ENCODE assay signal across 16 cellular contexts in genomic region chr11:30478923-30479322, GRCh38.
DNase-seq lines count a peak whose midpoint lies in the region; ATAC-seq and TF ChIP-seq lines count a peak whose summit lies in the region.
"Had no signal": no experiment of that assay in that cellular context is flagged by ENCODE, and none has a peak within 500 bp of the region (broad histone marks: within the 10 kb centered on the region; RNA-seq: fewer than 3 reads in every experiment).

No MANE protein-coding gene starts in this region.

- peak; percentile 44 for ATAC-seq in omental fat pad (ENCODE audit: low FRiP score)
- ATAC-seq in stimulated activated naive CD8-positive, alpha-beta T cell treated with anti-CD3 and anti-CD28 coated beads, Interleukin-15, Interleukin-2, amounts not matched to agents 100 U/mL and 50 U/mL, for 24 hours = no peak
- ATAC-seq: T-cell had no signal

- no peaks in the 10 kb centered on the region for H3K36me3 ChIP-seq in left ventricle myocardium inferior
- no peaks in the 10 kb centered on the region for H3K36me3 ChIP-seq in vagina
- H3K36me3 ChIP-seq: BE2C had no signal

- intact Hi-C loops in left ventricle myocardium inferior (cut with micrococcal nuclease) (no loop called here), vagina (cut with DNase I) (no loop called here), MCF 10A (cut with micrococcal nuclease) (no loop called here)

- H3K36me3 Mint-ChIP-seq in chondrocyte (ENCODE audit: low read depth) = no peaks in the 10 kb centered on the region
- H3K36me3 Mint-ChIP-seq in MCF 10A (ENCODE audit: insufficient read depth, unreplicated experiment) = no peaks in the 10 kb centered on the region
- H3K36me3 Mint-ChIP-seq in immature natural killer cell = no peaks in the 10 kb centered on the region
- H3K36me3 Mint-ChIP-seq: memory B cell, T-cell had no signal

- peaks cover 64% of the 10 kb centered on the region for H3K4me1 ChIP-seq in left ventricle myocardium inferior
- H3K4me1 ChIP-seq in vagina = peaks cover 36% of the 10 kb centered on the region
- H3K4me1 ChIP-seq: BE2C had no signal

- CTCF ChIA-PET in MCF 10A (lab: Yijun Ruan, JAX) = interaction anchor here (0.6 kb wide), 1 partner anchor 601 kb away, joined by 3 read pairs; no protein-coding TSS in a partner anchor

- H3K4me3 Mint-ChIP-seq in chondrocyte (ENCODE audit: unreplicated experiment) = no peak overlapping the region
- H3K4me3 Mint-ChIP-seq in MCF 10A (ENCODE audit: unreplicated experiment) = no peak overlapping the region
- H3K4me3 Mint-ChIP-seq in immature natural killer cell = no peak overlapping the region
- H3K4me3 Mint-ChIP-seq: activated B cell treated with CpG ODN at 0.5 μM for 24 hours, memory B cell, T-cell had no signal

- H3K27me3 ChIP-seq in left ventricle myocardium inferior (ENCODE audit: low read depth) (no peaks in the 10 kb centered on the region), vagina (no peaks in the 10 kb centered on the region)
- H3K27me3 ChIP-seq: BE2C had no signal

- TF ChIP-seq CTCF in chondrocyte (IDR thresholded peaks at IDR 0.05) (no peak), left ventricle myocardium inferior (IDR thresholded peaks at IDR 0.05; ENCODE audit: borderline replicate concordance) (no peak), omental fat pad (IDR thresholded peaks at IDR 0.05) (no peak), vagina (IDR thresholded peaks at IDR 0.05) (no peak), MCF 10A (IDR thresholded peaks at IDR 0.05; ENCODE audit: unreplicated experiment) (no peak)

- POLR2A ChIA-PET in MCF 10A (lab: Yijun Ruan, JAX) = no interaction called here

- H3K9me3 ChIP-seq in left ventricle myocardium inferior (replicated peaks) = no peaks in the 10 kb centered on the region
- H3K9me3 ChIP-seq in vagina = no peaks in the 10 kb centered on the region
- H3K9me3 ChIP-seq: BE2C had no signal

- DNase-seq in chondrocyte (ENCODE audit: low spot score) (no peak), left ventricle myocardium inferior (peak; percentile 59), omental fat pad (ENCODE audit: low spot score) (no peak), vagina (ENCODE audit: extremely low spot score in 2 of 2) (no peak), MCF 10A (ENCODE audit: unreplicated experiment) (no peak), immature natural killer cell (no peak)
- DNase-seq in stimulated activated naive CD8-positive, alpha-beta T cell treated with anti-CD3 and anti-CD28 coated beads, Interleukin-15, Interleukin-2, amounts not matched to agents 100 U/mL and 50 U/mL, for 24 hours = no peak
- DNase-seq: activated B cell treated with CpG ODN at 0.5 μM for 24 hours; BE2C; KBM-7; NCI-H1092; small intestine; stimulated activated naive CD4-positive, alpha-beta T cell; T-cell had no signal

- no TSS peak for BruUV-seq in MCF 10A (replicated peaks; lab: Mats Ljungman, UMichigan)

- peaks cover 37% of the 10 kb centered on the region for H3K4me1 Mint-ChIP-seq in chondrocyte (ENCODE audit: low read depth)
- no peaks in the 10 kb centered on the region for H3K4me1 Mint-ChIP-seq in MCF 10A (ENCODE audit: insufficient read depth, unreplicated experiment)
- H3K4me1 Mint-ChIP-seq in immature natural killer cell = peaks cover 0 to 4% of the 10 kb centered on the region in 2 donors
- H3K4me1 Mint-ChIP-seq: activated B cell treated with CpG ODN at 0.5 μM for 24 hours, memory B cell, T-cell had no signal

- H3K27me3 Mint-ChIP-seq in chondrocyte (ENCODE audit: low read depth) (peaks cover 7% of the 10 kb centered on the region), MCF 10A (ENCODE audit: insufficient read depth, unreplicated experiment) (peaks cover 92% of the 10 kb centered on the region), immature natural killer cell (ENCODE audit: low read depth in 3 of 3) (peaks cover 0 to 4% (median 3%) of the 10 kb centered on the region in 3 donors)
- H3K27me3 Mint-ChIP-seq: activated B cell treated with CpG ODN at 0.5 μM for 24 hours, T-cell had no signal

- H3K9me3 Mint-ChIP-seq in chondrocyte (ENCODE audit: low read depth) = no peaks in the 10 kb centered on the region
- H3K9me3 Mint-ChIP-seq in MCF 10A (ENCODE audit: unreplicated experiment) = no peaks in the 10 kb centered on the region
- H3K9me3 Mint-ChIP-seq in immature natural killer cell = peaks cover 0 to 2% (median 0%) of the 10 kb centered on the region in 6 donors
- H3K9me3 Mint-ChIP-seq: activated B cell treated with CpG ODN at 0.5 μM for 24 hours, memory B cell had no signal

- peak overlapping the region; percentile 74 for H3K27ac Mint-ChIP-seq in chondrocyte (ENCODE audit: unreplicated experiment)
- H3K27ac Mint-ChIP-seq in MCF 10A (ENCODE audit: low read depth, unreplicated experiment) = no peak overlapping the region
- no peak overlapping the region for H3K27ac Mint-ChIP-seq in immature natural killer cell
- H3K27ac Mint-ChIP-seq: activated B cell treated with CpG ODN at 0.5 μM for 24 hours, memory B cell, T-cell had no signal

- H3K27ac ChIP-seq in left ventricle myocardium inferior (replicated peaks) = peak overlapping the region; percentile 68
- peak overlapping the region; percentile 75 for H3K27ac ChIP-seq in vagina
- H3K27ac ChIP-seq: RWPE1 had no signal

- TF ChIP-seq POLR2A in vagina (IDR thresholded peaks at IDR 0.05) = no peak

- H3K4me3 ChIP-seq in left ventricle myocardium inferior (peak overlapping the region; percentile 11), vagina (no peak overlapping the region)
